Comparison of ENCODE assay signal across 14 cellular contexts in genomic region chr5:83441752-83442151, GRCh38. TPM values are rescaled to one million over a fixed set of nuclear protein-coding genes. Genes with fewer than 3 reads are reported as not detected.
A peak's percentile ranks its signal among the peaks of the same experiment; 100 is the strongest.
DNase-seq lines count a peak whose midpoint lies in the region; ATAC-seq and TF ChIP-seq lines count a peak whose summit lies in the region.
"Had no signal": no experiment of that assay in that cellular context is flagged by ENCODE, and none has a peak within 500 bp of the region (broad histone marks: within the 10 kb centered on the region; RNA-seq: fewer than 3 reads in every experiment).

No MANE protein-coding gene starts in this region.

- CTCF ChIA-PET in activated CD4-positive, alpha-beta T cell treated with anti-CD3 and anti-CD28 coated beads, Interleukin-2, amount 10 ng/mL, durations not matched to agents 7 days and 5 days (lab: Charles Lee), result interaction anchor here (0.5 kb wide), 1 partner anchor 165 kb away, joined by 5 read pairs; no protein-coding TSS in a partner anchor

- H3K36me3 Mint-ChIP-seq in activated CD4-positive, alpha-beta T cell treated with anti-CD3 and anti-CD28 coated beads, Interleukin-2, amount 10 ng/mL, durations not matched to agents 7 days and 5 days (ENCODE audit: low read depth), result no peaks in the 10 kb centered on the region

- TF ChIP-seq POLR2A in NB4 (IDR thresholded peaks at IDR 0.05; ENCODE audit: extremely low read depth, insufficient read length), result no peak

- POLR2A ChIA-PET in activated CD4-positive, alpha-beta T cell treated with anti-CD3 and anti-CD28 coated beads, Interleukin-2, amount 10 ng/mL, durations not matched to agents 7 days and 5 days (lab: Charles Lee), result no interaction called here

- no peak overlapping the region for H3K4me3 ChIP-seq in GM12864 (ENCODE audit: low read depth, low read length)
- no peak overlapping the region for H3K4me3 ChIP-seq in NB4 (ENCODE audit: low read depth, low read length)

- no peaks in the 10 kb centered on the region for H3K9me3 Mint-ChIP-seq in activated CD4-positive, alpha-beta T cell treated with anti-CD3 and anti-CD28 coated beads, Interleukin-2, amount 10 ng/mL, durations not matched to agents 7 days and 5 days
- H3K9me3 Mint-ChIP-seq: activated CD4-positive, alpha-beta T cell treated with anti-CD3 and anti-CD28 coated beads, Interleukin-2, amount 10 ng/mL, durations not matched to agents 24 days and 14 days; activated T-helper 2 cell treated with anti-CD3 and anti-CD28 coated beads, Interferon-gamma antibody, Interleukin-2, Interleukin-4, amounts not matched to agents 10 μg/mL and 5 μg/mL and 100 μg/mL, durations not matched to agents 14 hours and 24 hours and 36 hours; T-helper 1 cell treated with Interleukin-12 subunit alpha and Interleukin-12 subunit beta and Interleukin-4 antibody, amounts not matched to agents 30 μg/mL and 1 μg/mL, for 36 hours had no signal

- DNase-seq in GM12864 (ENCODE audit: low read depth) (peak; percentile 4), NB4 (ENCODE audit: low read depth) (peak; percentile 38), DMS153 (lab: John Stamatoyannopoulos, UW) (no peak)
- no peak for DNase-seq in activated CD4-positive, alpha-beta T cell treated with anti-CD3 and anti-CD28 coated beads, Interleukin-2, amount 50 U/mL, for 4 hours
- DNase-seq in activated CD4-positive, alpha-beta T cell treated with anti-CD3 and anti-CD28 coated beads, Interleukin-2, amount 10 ng/mL, durations not matched to agents 7 days and 5 days, result no peak
- DNase-seq: activated CD4-positive, alpha-beta T cell treated with anti-CD3 and anti-CD28 coated beads, Interleukin-2, amount 10 ng/mL, durations not matched to agents 24 days and 14 days; DMS 273 treated with DMSO at 0.1 percent for 48 hours; GOT3; islet precursor cell had no signal

- no peak overlapping the region for H3K4me3 Mint-ChIP-seq in activated CD4-positive, alpha-beta T cell treated with anti-CD3 and anti-CD28 coated beads, Interleukin-2, amount 10 ng/mL, durations not matched to agents 7 days and 5 days
- H3K4me3 Mint-ChIP-seq: activated CD4-positive, alpha-beta T cell treated with anti-CD3 and anti-CD28 coated beads, Interleukin-2, amount 10 ng/mL, durations not matched to agents 24 days and 14 days; T-helper 1 cell treated with Interleukin-12 subunit alpha and Interleukin-12 subunit beta and Interleukin-4 antibody, amounts not matched to agents 30 μg/mL and 1 μg/mL, for 36 hours had no signal

- TF ChIP-seq CTCF in GM12864 (IDR thresholded peaks at IDR 0.05; ENCODE audit: low read depth, low read length, missing control alignments), result no peak
- TF ChIP-seq CTCF in NB4 (IDR thresholded peaks at IDR 0.05; ENCODE audit: low read depth, low read length), result no peak

- ATAC-seq in GM19372 (IDR thresholded peaks at IDR 0.05; ENCODE audit: low read depth, unreplicated experiment) (peak; percentile 66), HG02885 (IDR thresholded peaks at IDR 0.05; ENCODE audit: poor library complexity, unreplicated experiment) (peak; percentile 98), GM18870 (IDR thresholded peaks at IDR 0.05; ENCODE audit: unreplicated experiment) (no peak)

- H3K27ac Mint-ChIP-seq in activated CD4-positive, alpha-beta T cell treated with anti-CD3 and anti-CD28 coated beads, Interleukin-2, amount 10 ng/mL, durations not matched to agents 7 days and 5 days, result no peak overlapping the region
- H3K27ac Mint-ChIP-seq: activated CD4-positive, alpha-beta T cell treated with anti-CD3 and anti-CD28 coated beads, Interleukin-2, amount 10 ng/mL, durations not matched to agents 24 days and 14 days; activated T-helper 2 cell treated with anti-CD3 and anti-CD28 coated beads, Interferon-gamma antibody, Interleukin-2, Interleukin-4, amounts not matched to agents 10 μg/mL and 5 μg/mL and 100 μg/mL, durations not matched to agents 14 hours and 24 hours and 36 hours; T-helper 1 cell treated with Interleukin-12 subunit alpha and Interleukin-12 subunit beta and Interleukin-4 antibody, amounts not matched to agents 30 μg/mL and 1 μg/mL, for 36 hours had no signal

- H3K27me3 Mint-ChIP-seq in activated CD4-positive, alpha-beta T cell treated with anti-CD3 and anti-CD28 coated beads, Interleukin-2, amount 10 ng/mL, durations not matched to agents 7 days and 5 days, result no peaks in the 10 kb centered on the region

- no peaks in the 10 kb centered on the region for H3K4me1 Mint-ChIP-seq in activated CD4-positive, alpha-beta T cell treated with anti-CD3 and anti-CD28 coated beads, Interleukin-2, amount 10 ng/mL, durations not matched to agents 7 days and 5 days
- H3K4me1 Mint-ChIP-seq: activated CD4-positive, alpha-beta T cell treated with anti-CD3 and anti-CD28 coated beads, Interleukin-2, amount 10 ng/mL, durations not matched to agents 24 days and 14 days had no signal

RNA-seq across cellular contexts. Expression of gene VCAN, which starts 29.8 kb away (rescaled TPM):
- total RNA-seq in activated CD4-positive, alpha-beta T cell treated with anti-CD3 and anti-CD28 coated beads, Interleukin-2, amount 10 ng/mL, durations not matched to agents 7 days and 5 days, result under 1 TPM; 0.12 to 0.27 TPM
- total RNA-seq: activated CD4-positive, alpha-beta T cell treated with anti-CD3 and anti-CD28 coated beads, Interleukin-2, amount 10 ng/mL, durations not matched to agents 24 days and 14 days; activated T-helper 2 cell treated with anti-CD3 and anti-CD28 coated beads, Interferon-gamma antibody, Interleukin-2, Interleukin-4, amounts not matched to agents 10 μg/mL and 5 μg/mL and 100 μg/mL, durations not matched to agents 14 hours and 24 hours and 36 hours had no signal

Comparison
In these comparisons a context has a peak if more than half of its experiments do, and no peak if none do; other contexts are left out.
1. DNase-seq: peak in GM12864 (single experiment) and NB4 (single experiment); none in DMS153 (single experiment), activated CD4-positive, alpha-beta T cell treated with anti-CD3 and anti-CD28 coated beads, Interleukin-2, amount 50 U/mL, for 4 hours (0 of 2) and activated CD4-positive, alpha-beta T cell treated with anti-CD3 and anti-CD28 coated beads, Interleukin-2, amount 10 ng/mL, durations not matched to agents 7 days and 5 days (single experiment).